ENCODE assay signal across 8 cellular contexts in genomic region chr15:60477991-60478632, GRCh38. TPM values are rescaled to one million over a fixed set of nuclear protein-coding genes. Genes with fewer than 3 reads are reported as not detected.
DNase-seq lines count a peak whose midpoint lies in the region; ATAC-seq, FAIRE-seq and TF ChIP-seq lines count a peak whose summit lies in the region.

No MANE protein-coding gene starts in this region.

- peak overlapping the region; percentile 97 for H3K9ac ChIP-seq in GM23248

- CTCF ChIA-PET in T-cell (lab: Charles Lee), result interaction anchor here in 1 of 2 donors (0.6 to 1.2 kb wide), 5 partner anchors 13 to 832 kb away, joined by 3 to 7 read pairs (median 3); no protein-coding TSS in a partner anchor

- H3K4me1 Mint-ChIP-seq in T-cell, result peaks cover 50 to 64% (median 58%) of the 10 kb centered on the region in 3 donors

- no peak for TF ChIP-seq POLR2A in H54 (IDR thresholded peaks at IDR 0.05; ENCODE audit: low read depth, low read length)

- H3K79me2 ChIP-seq in GM23248 (ENCODE audit: insufficient read depth), result peaks cover 46% of the 10 kb centered on the region

- DNase-seq in AG20443 (ENCODE audit: low spot score) (peak; percentile 20), GM23248 (peak; percentile 64), T-cell (peak in 1 of 34 experiments; percentile 9), epithelial cell of esophagus (ENCODE audit: low read depth) (peak; percentile 22), NCI-H446 treated with DMSO at 0.1 percent for 48 hours (lab: John Stamatoyannopoulos, UW) (no peak), H54 (ENCODE audit: insufficient read length, low spot score) (no peak), activated gamma-delta T cell treated with Interleukin-2 at 50 U/mL for 16 hours (no peak)

- FAIRE-seq in H54 (lab: Jason Lieb, UNC), result no peak

- H3K4me2 ChIP-seq in GM23248 (ENCODE audit: unreplicated experiment), result peak overlapping the region; percentile 89

- H3K27ac Mint-ChIP-seq in T-cell, result peak overlapping the region; percentile 98

- peak overlapping the region; percentile 93 for H3K27ac ChIP-seq in GM23248

- in situ Hi-C loops in GM23248 (cut with MboI), result no loop called here

- peak overlapping the region; percentile 93 for H2AFZ ChIP-seq in GM23248

- H3K9me3 Mint-ChIP-seq in T-cell, result no peaks in the 10 kb centered on the region

- peaks cover 18% of the 10 kb centered on the region for H3K36me3 Mint-ChIP-seq in T-cell

- peak overlapping the region; percentile 87 to 97 (median 93) for H3K4me3 Mint-ChIP-seq in T-cell

- no peaks in the 10 kb centered on the region for H3K9me2 ChIP-seq in GM23248 (ENCODE audit: insufficient read depth)

- ATAC-seq in T-cell (replicated peaks in 1 of 4), result no peak

- no peaks in the 10 kb centered on the region for H4K20me1 ChIP-seq in GM23248 (ENCODE audit: insufficient read depth)

- POLR2A ChIA-PET in T-cell (lab: Charles Lee), result interaction anchor here in 1 of 2 donors (0.6 kb wide), 1 partner anchor 308 kb away, joined by 3 read pairs; no protein-coding TSS in a partner anchor

- 4 to 5% methylated on average over 9 of the region's 9 CpGs for WGBS in GM23248 (ENCODE audit: low coverage in 1 of 2, low lambda C conversion rate in 2 of 2, missing lambda C conversion rate in 2 of 2), 2 experiments

- no peak for TF ChIP-seq CTCF in epithelial cell of esophagus (IDR thresholded peaks at IDR 0.05; ENCODE audit: insufficient read depth, low read depth, low read length, missing control alignments)

- H3K4me1 ChIP-seq in GM23248 (ENCODE audit: insufficient read depth) (peaks cover 30% of the 10 kb centered on the region), mononuclear cell (ENCODE audit: insufficient read depth, low read length) (peaks cover 25% of the 10 kb centered on the region)

- H3K4me3 ChIP-seq in GM23248 (peak overlapping the region; percentile 91), epithelial cell of esophagus (ENCODE audit: low read length) (peak overlapping the region; percentile 90), mononuclear cell (ENCODE audit: low read length) (peak overlapping the region; percentile 83)

- H3F3A ChIP-seq in GM23248 (ENCODE audit: insufficient read depth), result peaks cover 22% of the 10 kb centered on the region

- no peaks in the 10 kb centered on the region for H3K27me3 Mint-ChIP-seq in T-cell

- H3K36me3 ChIP-seq in GM23248 (ENCODE audit: low read depth), result peaks cover 6% of the 10 kb centered on the region; the same call in 1 of the 2 replicates

- H3K27me3 ChIP-seq in GM23248 (replicated peaks; ENCODE audit: insufficient read depth) (no peaks in the 10 kb centered on the region), mononuclear cell (ENCODE audit: insufficient read depth, low read length) (no peaks in the 10 kb centered on the region)

- H3K9me3 ChIP-seq in GM23248 (ENCODE audit: low read depth) (no peaks in the 10 kb centered on the region), mononuclear cell (ENCODE audit: low read depth, low read length) (no peaks in the 10 kb centered on the region)

RNA-seq across cellular contexts. Expression of gene ICE2, which starts 0.8 kb away (rescaled TPM):
- total RNA-seq in GM23248 (2014; rRNA removed; shearing (Covaris generic)), result 21.6 and 43.4 TPM in 2 replicates
- 21.3 and 25.5 TPM in 2 replicates for polyA plus RNA-seq in GM23248 (2016; fragmentation: Nextera tagmentation; extraction: Ambion mirVana)
- total RNA-seq in T-cell (10 to 100 TPM; 47.4 to 68.7 (median 52.4) TPM), mononuclear cell (27.1 TPM)

Comparison
In these comparisons a context has a peak if more than half of its experiments do, and no peak if none do; other contexts are left out.
1. DNase-seq: peak in AG20443 (single experiment), GM23248 (single experiment) and epithelial cell of esophagus (single experiment); none in NCI-H446 treated with DMSO at 0.1 percent for 48 hours (single experiment), H54 (single experiment) and activated gamma-delta T cell treated with Interleukin-2 at 50 U/mL for 16 hours (single experiment).
2. Peak in every context shown above with its lines, with median percentiles within 50 percentile points of each other: H3K4me3 ChIP-seq.